Comparison of ENCODE assay signal across 10 cellular contexts in the genomic region with DNA sequence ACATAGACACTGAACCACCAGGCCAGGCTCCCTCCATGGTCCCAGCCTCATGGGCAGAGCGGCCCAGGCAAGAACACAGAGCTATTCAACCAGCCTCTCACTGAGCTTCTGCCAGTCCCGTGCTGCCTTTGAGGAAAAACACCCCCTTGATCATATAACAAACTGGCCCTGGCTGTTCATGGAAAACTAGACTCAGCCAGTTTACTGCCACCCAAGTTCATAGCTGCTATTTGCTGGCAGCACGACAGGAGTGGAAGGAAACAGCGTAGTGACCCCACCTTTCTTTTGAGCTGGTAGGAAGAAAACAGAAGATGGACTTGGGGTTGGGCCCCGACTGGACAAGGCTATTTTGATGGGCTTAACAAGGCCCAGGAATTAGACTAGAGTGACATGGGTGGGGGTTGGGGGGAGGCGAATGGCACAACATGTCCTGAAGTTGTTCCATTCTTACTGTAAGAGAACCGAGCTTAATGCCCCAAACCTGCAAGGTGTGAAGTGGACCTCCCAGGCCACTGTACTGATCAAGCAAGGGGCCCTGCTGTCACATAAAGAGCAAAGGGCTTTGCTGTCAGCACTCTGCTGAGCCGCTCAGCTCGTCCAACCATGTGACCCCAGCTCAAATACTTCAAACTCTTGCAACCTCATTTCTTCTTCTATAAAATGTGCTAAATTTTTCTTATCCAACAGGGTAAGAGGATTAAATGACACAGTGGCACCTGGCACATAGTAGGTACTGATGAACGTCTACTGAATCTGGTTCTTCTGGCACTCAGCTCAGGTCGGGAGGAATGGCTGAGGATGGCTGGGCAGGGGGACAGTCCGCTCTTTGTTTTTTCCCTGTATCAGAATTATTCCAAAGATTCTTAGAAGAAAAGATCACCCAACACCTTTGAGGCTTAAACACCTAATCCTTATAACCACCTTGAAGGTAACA. TPM values are rescaled to one million over a fixed set of nuclear protein-coding genes. Genes with fewer than 3 reads are reported as not detected.
DNase-seq lines count a peak whose midpoint lies in the region; ATAC-seq, FAIRE-seq and TF ChIP-seq lines count a peak whose summit lies in the region.
"Had no signal": no experiment of that assay in that cellular context is flagged by ENCODE, and none has a peak within 500 bp of the region (broad histone marks: within the 10 kb centered on the region; RNA-seq: fewer than 3 reads in every experiment).

No MANE protein-coding gene starts in this region.

- peaks cover 8 to 16% of the 10 kb centered on the region in 2 donors for H3K36me3 Mint-ChIP-seq in CD4-positive, alpha-beta memory T cell

- no peaks in the 10 kb centered on the region for H3K9me3 ChIP-seq in CD4-positive, alpha-beta memory T cell (ENCODE audit: control insufficient read depth in 1 of 2, low read length in 2 of 2)
- no peaks in the 10 kb centered on the region for H3K9me3 ChIP-seq in PC-3 (ENCODE audit: low read length)
- H3K9me3 ChIP-seq in pancreas: no peaks in the 10 kb centered on the region

- peak overlapping the region; percentile 86 to 94 (median 94) for H3K27ac Mint-ChIP-seq in CD4-positive, alpha-beta memory T cell
- H3K27ac Mint-ChIP-seq: HFFc6 had no signal

- peak overlapping the region; percentile 99 for H3K4me2 ChIP-seq in PC-3 (ENCODE audit: low read length)

- CTCF ChIA-PET in CD4-positive, alpha-beta memory T cell (lab: Charles Lee; ENCODE audit: partially characterized antibody): interaction anchor here (0.7 to 5.7 kb wide), 22 partner anchors 11 to 448 kb away, joined by 3 to 64 read pairs (median 5); no protein-coding TSS in a partner anchor
- CTCF ChIA-PET in PC-3 (lab: Charles Lee): interaction anchor here (0.6 to 1.4 kb wide), 6 partner anchors 11 to 473 kb away, joined by 3 to 4 read pairs (median 3); no protein-coding TSS in a partner anchor

- no peak for FAIRE-seq in pancreas (lab: Jason Lieb, UNC)

- 51 to 57% methylated on average over 12 of the region's 12 CpGs for WGBS in pancreas, 2 donors

- H3K27me3 ChIP-seq in CD4-positive, alpha-beta memory T cell (ENCODE audit: insufficient read depth, low read length): no peaks in the 10 kb centered on the region
- no peaks in the 10 kb centered on the region for H3K27me3 ChIP-seq in PC-3 (ENCODE audit: low read length)
- no peaks in the 10 kb centered on the region for H3K27me3 ChIP-seq in pancreas

- H3F3A ChIP-seq in PC-3 (ENCODE audit: low read length, unreplicated experiment): no peaks in the 10 kb centered on the region

- H2AFZ ChIP-seq in PC-3 (ENCODE audit: low read length): peak overlapping the region; percentile 73; the same call in 1 of the 2 replicates

- no peak for DNase-seq in CD4-positive, alpha-beta memory T cell
- no peak for DNase-seq in PC-3
- no peak for DNase-seq in erythroblast (lab: John Stamatoyannopoulos, UW)
- peak in 2 of 6 donors; percentile 34 to 39 for DNase-seq in pancreas
- DNase-seq in A172 (ENCODE audit: low spot score): no peak
- no peak for DNase-seq in omental fat pad (ENCODE audit: low spot score)
- no peak for DNase-seq in stimulated activated CD4-positive, alpha-beta T cell treated with anti-CD3 and anti-CD28 coated beads, Interleukin-4, amount 100 ng/mL, for 24 hours
- DNase-seq in iPS-NIHi7 (ENCODE audit: extremely low spot score): no peak
- DNase-seq: HFFc6, NCI-H1436 treated with DMSO at 0.1 percent for 48 hours had no signal

- POLR2A ChIA-PET in CD4-positive, alpha-beta memory T cell (lab: Charles Lee; ENCODE audit: partially characterized antibody): interaction anchor here (0.8 to 9.9 kb wide), 15 partner anchors 12 to 497 kb away, joined by 3 to 135 read pairs (median 8); a partner anchor contains a TSS
- POLR2A ChIA-PET in PC-3 (lab: Charles Lee; ENCODE audit: unreplicated experiment): interaction anchor here (0.6 to 0.9 kb wide), 3 partner anchors 47 to 137 kb away, joined by 3 to 5 read pairs (median 4); no protein-coding TSS in a partner anchor

- H3K27ac ChIP-seq in CD4-positive, alpha-beta memory T cell (ENCODE audit: low read depth, low read length): no peak overlapping the region
- H3K27ac ChIP-seq in PC-3 (ENCODE audit: low read length) (no peak overlapping the region), pancreas (peak overlapping the region; percentile 81 to 94 (median 91))

- intact Hi-C loops in CD4-positive, alpha-beta memory T cell (cut with micrococcal nuclease): loop anchor here (10.0 kb wide), 1 partner anchor 54 kb away; no protein-coding TSS in a partner anchor
- intact Hi-C loops in PC-3 (cut with micrococcal nuclease): loop anchor here (1.0 to 5.0 kb wide), 3 partner anchors 131 to 311 kb away; no protein-coding TSS in a partner anchor
- intact Hi-C loops in pancreas (cut with DNase I): loop anchor here in 2 of 3 donors (5.0 to 10.0 kb wide), 3 partner anchors 104 to 131 kb away; no protein-coding TSS in a partner anchor

- ATAC-seq in PC-3 (no peak), pancreas (no peak), omental fat pad (ENCODE audit: low FRiP score) (no peak)

- peaks cover 6% of the 10 kb centered on the region for H3K79me2 ChIP-seq in PC-3 (ENCODE audit: low read length)

- H3K36me3 ChIP-seq in CD4-positive, alpha-beta memory T cell (ENCODE audit: insufficient read depth, low read length): no peaks in the 10 kb centered on the region
- no peaks in the 10 kb centered on the region for H3K36me3 ChIP-seq in PC-3 (ENCODE audit: low read depth, low read length)
- no peaks in the 10 kb centered on the region for H3K36me3 ChIP-seq in pancreas

- no TSS peak for BruUV-seq in PC-3 (replicated peaks; lab: Mats Ljungman, UMichigan)

- H3K4me1 ChIP-seq in CD4-positive, alpha-beta memory T cell (ENCODE audit: insufficient read depth, low read length): peaks cover 40% of the 10 kb centered on the region
- H3K4me1 ChIP-seq in PC-3 (ENCODE audit: insufficient read depth, low read length) (peaks cover 7% of the 10 kb centered on the region; the same call in 1 of the 2 replicates), pancreas (peaks cover 0 to 10% (median 4%) of the 10 kb centered on the region in 3 donors)

- H3K9me3 Mint-ChIP-seq in CD4-positive, alpha-beta memory T cell: peaks cover 0 to 11% (median 0%) of the 10 kb centered on the region in 8 donors
- H3K9me3 Mint-ChIP-seq: HFFc6 had no signal

- peak; percentile 6 for TF ChIP-seq POLR2A in erythroblast (IDR thresholded peaks at IDR 0.05; ENCODE audit: low read length)

- H3K9ac ChIP-seq in PC-3 (ENCODE audit: low read length): no peak overlapping the region

- H3K4me1 Mint-ChIP-seq in CD4-positive, alpha-beta memory T cell: peaks cover 29 to 82% (median 46%) of the 10 kb centered on the region in 4 donors

- H3K9me2 ChIP-seq in PC-3 (replicated peaks; ENCODE audit: low read length): no peaks in the 10 kb centered on the region

- no peak overlapping the region for H3K4me3 ChIP-seq in CD4-positive, alpha-beta memory T cell (ENCODE audit: low read length in 2 of 2)
- H3K4me3 ChIP-seq in PC-3 (ENCODE audit: low read length): peak overlapping the region; percentile 83
- peak overlapping the region in 3 of 4 donors; percentile 64 to 86 (median 66) for H3K4me3 ChIP-seq in pancreas

- TF ChIP-seq CTCF in PC-3 (conservative IDR thresholded peaks at IDR 0.05; ENCODE audit: low read depth, low read length) (no peak), pancreas (IDR thresholded peaks at IDR 0.05) (no peak), omental fat pad (IDR thresholded peaks at IDR 0.05) (no peak)

- H4K20me1 ChIP-seq in PC-3 (ENCODE audit: low read length): no peaks in the 10 kb centered on the region

- H3K27me3 Mint-ChIP-seq in CD4-positive, alpha-beta memory T cell: no peaks in the 10 kb centered on the region

- peak overlapping the region; percentile 33 to 95 (median 88) for H3K4me3 Mint-ChIP-seq in CD4-positive, alpha-beta memory T cell

RNA-seq across cellular contexts. Expression of a gene that starts 1.5 kb away (rescaled TPM):
- total RNA-seq in CD4-positive, alpha-beta memory T cell: 1 to 10 TPM; 1.9 to 2.2 TPM
- 1 to 10 TPM in 1 of 2 donors, under 1 TPM in 1; 0.50 to 2.0 TPM for polyA plus RNA-seq in CD4-positive, alpha-beta memory T cell
- total RNA-seq in PC-3 (2014; rRNA removed): 0.46 and 2.0 TPM in 2 replicates
- 1 to 10 TPM in 2 of 6 donors, under 1 TPM in 4; 0.28 to 2.1 (median 0.66) TPM for total RNA-seq in pancreas
- polyA plus RNA-seq in pancreas: under 1 TPM; 0.87 to 0.94 TPM
- not detected in 2 replicates for total RNA-seq in A172 (2014; rRNA removed; shearing (Covaris generic))
- total RNA-seq in omental fat pad: 1 to 10 TPM in 1 of 4 donors, under 1 TPM in 2, not detected in 1; 0.56 to 2.8 (median 0.60) TPM

Comparison
In these comparisons a context has a peak if more than half of its experiments do, and no peak if none do; other contexts are left out.
1. H3K27ac ChIP-seq: peak in pancreas (4 of 4); none in CD4-positive, alpha-beta memory T cell (single experiment) and PC-3 (single experiment).
2. H3K4me3 ChIP-seq: peak in PC-3 (single experiment) and pancreas (3 of 4); none in CD4-positive, alpha-beta memory T cell (0 of 2).